In the genomic region with DNA sequence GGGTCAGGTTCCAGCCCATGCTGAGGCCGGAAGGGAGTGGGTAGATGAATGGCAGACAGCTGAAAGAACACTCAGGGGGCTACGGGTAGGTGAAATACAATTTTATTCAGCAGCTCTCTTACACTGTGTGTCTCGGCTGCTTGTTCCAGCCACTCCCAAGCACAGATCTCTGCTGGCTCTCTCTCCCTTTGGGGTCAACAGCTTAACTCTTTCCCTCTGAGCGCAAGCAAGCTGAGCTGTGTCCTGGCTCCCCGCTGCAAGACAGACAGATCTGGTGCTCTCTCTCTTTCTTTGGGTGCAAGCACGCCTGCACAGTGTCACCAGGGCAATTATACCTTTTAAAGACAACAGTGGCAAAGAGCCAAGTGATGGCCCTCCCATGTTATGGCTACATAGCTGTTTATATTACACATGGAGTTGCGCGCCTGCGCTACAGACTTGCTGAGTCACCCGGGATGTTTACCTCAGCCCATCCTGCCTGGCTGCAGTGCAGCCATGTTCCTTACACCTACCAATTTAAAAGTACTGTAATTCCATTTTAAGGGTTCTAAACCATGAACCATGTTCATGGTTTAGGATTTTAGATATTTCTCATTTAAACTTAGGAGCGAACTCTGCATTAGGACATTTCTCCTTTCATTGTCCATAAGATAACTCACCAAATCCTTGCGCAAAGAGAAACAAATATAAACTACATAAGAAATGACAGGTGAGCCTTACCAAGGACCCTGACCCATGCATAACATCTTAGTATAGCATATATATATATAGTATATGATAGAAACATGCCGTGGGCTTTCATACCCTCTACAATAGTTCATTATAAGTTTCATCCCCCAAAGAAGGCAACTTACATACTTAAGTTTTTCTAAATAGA, we compare ENCODE assay signal across 13 cellular contexts.
A peak's percentile ranks its signal among the peaks of the same experiment; 100 is the strongest.
DNase-seq lines count a peak whose midpoint lies in the region; ATAC-seq, FAIRE-seq and TF ChIP-seq lines count a peak whose summit lies in the region.
"Had no signal": no experiment of that assay in that cellular context is flagged by ENCODE, and none has a peak within 500 bp of the region (broad histone marks: within the 10 kb centered on the region; RNA-seq: fewer than 3 reads in every experiment).

No MANE protein-coding gene starts in this region.

- H3K27ac Mint-ChIP-seq in astrocyte (ENCODE audit: unreplicated experiment) = no peak overlapping the region
- no peak overlapping the region for H3K27ac Mint-ChIP-seq in activated naive CD4-positive, alpha-beta T cell treated with anti-CD3 and anti-CD28 coated beads, Interleukin-2, amount 10 ng/mL, durations not matched to agents 7 days and 5 days
- H3K27ac Mint-ChIP-seq: activated CD8-positive, alpha-beta T cell treated with anti-CD3 and anti-CD28 coated beads, Interleukin-2, amount 10 ng/mL, durations not matched to agents 7 days and 5 days; activated naive CD4-positive, alpha-beta T cell treated with anti-CD3 and anti-CD28 coated beads, Interleukin-2, amount 50 U/mL, for 24 hours had no signal

- TF ChIP-seq CTCF in astrocyte (IDR thresholded peaks at IDR 0.05; ENCODE audit: insufficient read depth, low read depth, low read length) (no peak), prostate gland (IDR thresholded peaks at IDR 0.05) (no peak)

- peak overlapping the region; percentile 46 for H2AFZ ChIP-seq in astrocyte (ENCODE audit: low read depth, low read length)

- DNase-seq in EH (ENCODE audit: low read depth) (peak; percentile 62), NCI-H2029 (lab: John Stamatoyannopoulos, UW) (peak; percentile 90), astrocyte (ENCODE audit: low read depth) (peak; percentile 54), mesendoderm (peak; percentile 22), prostate gland (ENCODE audit: low spot score) (no peak)
- no peak for DNase-seq in activated naive CD4-positive, alpha-beta T cell treated with anti-CD3 and anti-CD28 coated beads, Interleukin-2, amount 10 ng/mL, durations not matched to agents 7 days and 5 days
- DNase-seq: activated CD8-positive, alpha-beta T cell treated with anti-CD3 and anti-CD28 coated beads, Interleukin-2, amount 10 ng/mL, durations not matched to agents 7 days and 5 days; effector CD8-positive, alpha-beta T cell; H7 had no signal

- H3K23ac ChIP-seq in mesendoderm (ENCODE audit: low read length) = no peak overlapping the region

- H3K27me3 ChIP-seq in astrocyte (ENCODE audit: insufficient read depth, low read length) (no peaks in the 10 kb centered on the region), mesendoderm (ENCODE audit: insufficient read depth, low read length, poor library complexity) (no peaks in the 10 kb centered on the region), prostate gland (replicated peaks; ENCODE audit: insufficient read depth) (no peaks in the 10 kb centered on the region)

- H2BK15ac ChIP-seq in mesendoderm (replicated peaks; ENCODE audit: low read depth) = no peak overlapping the region

- H3K9me3 ChIP-seq in astrocyte (ENCODE audit: insufficient read depth, low read depth, low read length) = no peaks in the 10 kb centered on the region
- no peaks in the 10 kb centered on the region for H3K9me3 ChIP-seq in prostate gland

- H4K5ac ChIP-seq in mesendoderm (ENCODE audit: low read length) = no peak overlapping the region

- H2BK120ac ChIP-seq in mesendoderm (ENCODE audit: low read depth, low read length) = no peak overlapping the region

- H2BK5ac ChIP-seq in mesendoderm (ENCODE audit: low read length) = no peak overlapping the region

- no CpG with 5 or more reads among the region's 13 CpGs for WGBS in mesendoderm (ENCODE audit: extremely low coverage, insufficient coverage, low lambda C conversion rate)
- WGBS in prostate gland = 95% methylated on average over 13 of the region's 13 CpGs

- H3K9me3 Mint-ChIP-seq in astrocyte (ENCODE audit: unreplicated experiment) = no peaks in the 10 kb centered on the region
- peaks cover 2% of the 10 kb centered on the region for H3K9me3 Mint-ChIP-seq in activated naive CD4-positive, alpha-beta T cell treated with anti-CD3 and anti-CD28 coated beads, Interleukin-2, amount 10 ng/mL, durations not matched to agents 7 days and 5 days
- H3K9me3 Mint-ChIP-seq: activated naive CD4-positive, alpha-beta T cell treated with anti-CD3 and anti-CD28 coated beads, Interleukin-2, amount 50 U/mL, for 24 hours had no signal

- H3K36me3 ChIP-seq in astrocyte (ENCODE audit: insufficient read depth, low read length) (no peaks in the 10 kb centered on the region), mesendoderm (ENCODE audit: control insufficient read depth, insufficient read depth, low read length) (no peaks in the 10 kb centered on the region), prostate gland (no peaks in the 10 kb centered on the region)

- H4K20me1 ChIP-seq in astrocyte (ENCODE audit: insufficient read depth, low read length) = no peaks in the 10 kb centered on the region

- intact Hi-C loops in prostate gland (cut with DNase I) = loop anchor here (10.0 kb wide), 1 partner anchor 96 kb away; no protein-coding TSS in a partner anchor

- no peaks in the 10 kb centered on the region for H3K79me1 ChIP-seq in mesendoderm (ENCODE audit: low read length)

- H3K18ac ChIP-seq in mesendoderm (ENCODE audit: low read length) = no peak overlapping the region

- H3K27ac ChIP-seq in astrocyte (ENCODE audit: low read depth, low read length) = peak overlapping the region; percentile 62
- no peak overlapping the region for H3K27ac ChIP-seq in mesendoderm (ENCODE audit: low read depth, low read length)
- no peak overlapping the region for H3K27ac ChIP-seq in prostate gland
- H3K27ac ChIP-seq: skin epidermis had no signal

- H3K4me2 ChIP-seq in astrocyte (ENCODE audit: low read length) (peak overlapping the region; percentile 62), mesendoderm (ENCODE audit: low read length) (no peak overlapping the region)

- no peaks in the 10 kb centered on the region for H3K79me2 ChIP-seq in astrocyte (ENCODE audit: insufficient read depth, low read length)
- no peaks in the 10 kb centered on the region for H3K79me2 ChIP-seq in mesendoderm (ENCODE audit: control insufficient read depth, insufficient read depth, low read length)

- H3K9ac ChIP-seq in astrocyte (ENCODE audit: low read length) = peak overlapping the region; percentile 44
- H3K9ac ChIP-seq in mesendoderm (ENCODE audit: low read length) = no peak overlapping the region

- H3K56ac ChIP-seq in mesendoderm (ENCODE audit: low read length) = no peak overlapping the region

- no peak overlapping the region for H2AK5ac ChIP-seq in mesendoderm (ENCODE audit: low read length)

- no peak overlapping the region for H3K4me3 Mint-ChIP-seq in astrocyte (ENCODE audit: unreplicated experiment)
- H3K4me3 Mint-ChIP-seq in activated naive CD4-positive, alpha-beta T cell treated with anti-CD3 and anti-CD28 coated beads, Interleukin-2, amount 10 ng/mL, durations not matched to agents 7 days and 5 days = no peak overlapping the region
- H3K4me3 Mint-ChIP-seq: activated CD8-positive, alpha-beta T cell treated with anti-CD3 and anti-CD28 coated beads, Interleukin-2, amount 10 ng/mL, durations not matched to agents 7 days and 5 days; activated naive CD4-positive, alpha-beta T cell treated with anti-CD3 and anti-CD28 coated beads, Interleukin-2, amount 50 U/mL, for 24 hours had no signal

- H3K4ac ChIP-seq in mesendoderm (ENCODE audit: low read depth, low read length) = no peak overlapping the region

- ATAC-seq in HG03039 (IDR thresholded peaks at IDR 0.05; ENCODE audit: unreplicated experiment) = no peak
- ATAC-seq in GM19023 (IDR thresholded peaks at IDR 0.05; ENCODE audit: unreplicated experiment) = no peak
- ATAC-seq: activated CD8-positive, alpha-beta T cell treated with anti-CD3 and anti-CD28 coated beads, Interleukin-2, amount 10 ng/mL, durations not matched to agents 7 days and 5 days had no signal

- no peaks in the 10 kb centered on the region for H3K27me3 Mint-ChIP-seq in astrocyte (ENCODE audit: low read depth, unreplicated experiment)
- H3K27me3 Mint-ChIP-seq in activated naive CD4-positive, alpha-beta T cell treated with anti-CD3 and anti-CD28 coated beads, Interleukin-2, amount 10 ng/mL, durations not matched to agents 7 days and 5 days = no peaks in the 10 kb centered on the region
- H3K27me3 Mint-ChIP-seq: activated naive CD4-positive, alpha-beta T cell treated with anti-CD3 and anti-CD28 coated beads, Interleukin-2, amount 50 U/mL, for 24 hours had no signal

- H3K4me3 ChIP-seq in astrocyte (ENCODE audit: insufficient read depth, low read depth, low read length) (no peak overlapping the region), mesendoderm (ENCODE audit: low read length) (no peak overlapping the region), prostate gland (no peak overlapping the region)
- H3K4me3 ChIP-seq: skin epidermis had no signal

- CTCF ChIA-PET in activated naive CD4-positive, alpha-beta T cell treated with anti-CD3 and anti-CD28 coated beads, Interleukin-2, amount 10 ng/mL, durations not matched to agents 7 days and 5 days (lab: Charles Lee) = no interaction called here

- FAIRE-seq in astrocyte (lab: Jason Lieb, UNC) = peak; percentile 67

- peaks cover 22% of the 10 kb centered on the region for H3K4me1 Mint-ChIP-seq in astrocyte (ENCODE audit: low read depth, unreplicated experiment)
- peaks cover 8% of the 10 kb centered on the region for H3K4me1 Mint-ChIP-seq in activated naive CD4-positive, alpha-beta T cell treated with anti-CD3 and anti-CD28 coated beads, Interleukin-2, amount 10 ng/mL, durations not matched to agents 7 days and 5 days

- H4K8ac ChIP-seq in mesendoderm (ENCODE audit: low read depth, low read length) = no peak overlapping the region

- H3K4me1 ChIP-seq in astrocyte (ENCODE audit: insufficient read depth, low read length) = peaks cover 40% of the 10 kb centered on the region
- H3K4me1 ChIP-seq in mesendoderm (ENCODE audit: control insufficient read depth, low read depth, low read length) = peaks cover 9% of the 10 kb centered on the region
- no peaks in the 10 kb centered on the region for H3K4me1 ChIP-seq in prostate gland (replicated peaks)

- TF ChIP-seq POLR2A in prostate gland (IDR thresholded peaks at IDR 0.05) = no peak

- H3K36me3 Mint-ChIP-seq in astrocyte (ENCODE audit: low read depth, unreplicated experiment) = peaks cover 15% of the 10 kb centered on the region
- no peaks in the 10 kb centered on the region for H3K36me3 Mint-ChIP-seq in activated naive CD4-positive, alpha-beta T cell treated with anti-CD3 and anti-CD28 coated beads, Interleukin-2, amount 10 ng/mL, durations not matched to agents 7 days and 5 days

Comparison
In these comparisons a context has a peak if more than half of its experiments do, and no peak if none do; other contexts are left out.
1. DNase-seq: peak in EH (single experiment), NCI-H2029 (single experiment), astrocyte (single experiment) and mesendoderm (single experiment); none in activated naive CD4-positive, alpha-beta T cell treated with anti-CD3 and anti-CD28 coated beads, Interleukin-2, amount 10 ng/mL, durations not matched to agents 7 days and 5 days (single experiment) and prostate gland (single experiment).